In the genomic region with DNA sequence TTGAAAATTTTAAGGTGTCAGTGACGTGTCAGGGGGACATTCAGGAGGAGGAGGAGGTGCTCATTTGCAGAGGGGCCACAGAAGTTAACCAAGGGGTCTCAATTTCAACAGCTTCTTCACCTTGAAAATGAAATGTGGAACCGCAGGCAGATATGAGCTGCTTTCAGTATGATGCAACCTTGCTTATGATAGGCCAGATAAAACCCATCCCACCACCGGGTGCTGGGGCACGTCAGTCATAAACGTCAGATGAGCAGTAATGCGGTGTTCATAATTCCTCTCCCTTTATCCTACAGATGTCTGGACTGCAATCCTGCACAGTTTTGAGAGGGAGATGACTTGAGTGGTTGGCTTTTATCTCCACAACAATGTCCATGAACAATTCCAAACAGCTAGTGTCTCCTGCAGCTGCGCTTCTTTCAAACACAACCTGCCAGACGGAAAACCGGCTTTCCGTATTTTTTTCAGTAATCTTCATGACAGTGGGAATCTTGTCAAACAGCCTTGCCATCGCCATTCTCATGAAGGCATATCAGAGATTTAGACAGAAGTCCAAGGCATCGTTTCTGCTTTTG, we compare ENCODE assay signal across 14 cellular contexts.
DNase-seq lines count a peak whose midpoint lies in the region; ATAC-seq and TF ChIP-seq lines count a peak whose summit lies in the region.
"Had no signal": no experiment of that assay in that cellular context is flagged by ENCODE, and none has a peak within 500 bp of the region (broad histone marks: within the 10 kb centered on the region; RNA-seq: fewer than 3 reads in every experiment).

No MANE protein-coding gene starts in this region.

- TF ChIP-seq CTCF in GM12865 (IDR thresholded peaks at IDR 0.05; ENCODE audit: insufficient read depth, low read depth, low read length, missing control alignments), result no peak
- TF ChIP-seq CTCF in fibroblast of mammary gland (conservative IDR thresholded peaks at IDR 0.05; ENCODE audit: control insufficient read depth, insufficient read depth, low read depth, low read length), result no peak

- peak overlapping the region; percentile 70 for H3K27ac ChIP-seq in stomach smooth muscle (ENCODE audit: low read length)
- H3K27ac ChIP-seq: neutrophil had no signal

- H3K36me3 ChIP-seq in stomach smooth muscle (ENCODE audit: control insufficient read depth in 2 of 2, insufficient read depth in 2 of 2, low read length in 2 of 2), result no peaks in the 10 kb centered on the region
- H3K36me3 ChIP-seq: neutrophil had no signal

- DNase-seq in GM12865 (ENCODE audit: low read depth) (peak; percentile 10), NCI-H82 (lab: John Stamatoyannopoulos, UW) (peak; percentile 60), fibroblast of mammary gland (ENCODE audit: low read depth) (peak; percentile 88), kidney tubule cell (ENCODE audit: low spot score) (no peak)
- DNase-seq in activated CD4-positive, alpha-beta T cell treated with anti-CD3 and anti-CD28 coated beads, Interleukin-2, amount 50 U/mL, for 4 hours, result no peak
- no peak for DNase-seq in central memory CD4-positive, alpha-beta T cell
- DNase-seq: activated naive CD8-positive, alpha-beta T cell treated with anti-CD3 and anti-CD28 coated beads, Interleukin-2, amount 50 U/mL, for 24 hours; COR-L47; head of caudate nucleus; stimulated activated CD4-positive, alpha-beta T cell treated with anti-CD3 and anti-CD28 coated beads, Interleukin-4, amount 100 ng/mL, for 1 hour; stimulated activated naive CD8-positive, alpha-beta T cell treated with anti-CD3 and anti-CD28 coated beads, Interleukin-15, Interleukin-2, amounts not matched to agents 100 U/mL and 50 U/mL, for 24 hours had no signal

- H3K9ac ChIP-seq in stomach smooth muscle (ENCODE audit: low read length in 2 of 2), result no peak overlapping the region

- H3K4me3 ChIP-seq in GM12865 (ENCODE audit: low read depth, low read length) (no peak overlapping the region), fibroblast of mammary gland (ENCODE audit: control insufficient read depth, low read depth, low read length) (peak overlapping the region; percentile 94), stomach smooth muscle (ENCODE audit: low read length in 2 of 2) (peak overlapping the region in 1 of 2 donors; percentile 88)

- H3K9me3 ChIP-seq in stomach smooth muscle (ENCODE audit: control insufficient read depth in 2 of 2, low read length in 2 of 2), result no peaks in the 10 kb centered on the region
- H3K9me3 ChIP-seq: neutrophil had no signal

- ATAC-seq in HG02798 (IDR thresholded peaks at IDR 0.05; ENCODE audit: poor library complexity, unreplicated experiment), result no peak
- ATAC-seq: activated naive CD8-positive, alpha-beta T cell treated with anti-CD3 and anti-CD28 coated beads, Interleukin-2, amount 50 U/mL, for 24 hours; stimulated activated naive CD8-positive, alpha-beta T cell treated with anti-CD3 and anti-CD28 coated beads, Interleukin-15, Interleukin-2, amounts not matched to agents 100 U/mL and 50 U/mL, for 24 hours had no signal

- no peaks in the 10 kb centered on the region for H3K27me3 ChIP-seq in stomach smooth muscle (ENCODE audit: control insufficient read depth in 1 of 2, insufficient read depth in 2 of 2, low read length in 2 of 2)

- H3K4me1 ChIP-seq in stomach smooth muscle (ENCODE audit: control insufficient read depth, insufficient read depth, low read length), result peaks cover 14% of the 10 kb centered on the region

Comparison
In these comparisons a context has a peak if more than half of its experiments do, and no peak if none do; other contexts are left out.
1. DNase-seq: peak in GM12865 (single experiment), NCI-H82 (single experiment) and fibroblast of mammary gland (single experiment); none in activated CD4-positive, alpha-beta T cell treated with anti-CD3 and anti-CD28 coated beads, Interleukin-2, amount 50 U/mL, for 4 hours (0 of 2), central memory CD4-positive, alpha-beta T cell (single experiment) and kidney tubule cell (single experiment).